Comparison of ENCODE assay signal across 20 cellular contexts in genomic region chr14:34623506-34623905, GRCh38. TPM values are rescaled to one million over a fixed set of nuclear protein-coding genes. Genes with fewer than 3 reads are reported as not detected.
DNase-seq lines count a peak whose midpoint lies in the region; ATAC-seq and TF ChIP-seq lines count a peak whose summit lies in the region.
"Had no signal": no experiment of that assay in that cellular context is flagged by ENCODE, and none has a peak within 500 bp of the region (broad histone marks: within the 10 kb centered on the region; RNA-seq: fewer than 3 reads in every experiment).

No MANE protein-coding gene starts in this region.

- H3K36me3 Mint-ChIP-seq in stimulated activated memory B cell treated with anti-CD40 and anti-IgM and Interleukin-4, amounts not matched to agents 10 μg/mL and 1 μg/mL and 100 μg/mL, for 72 hours: peaks cover 33% of the 10 kb centered on the region

- intact Hi-C loops in dorsolateral prefrontal cortex (cut with DNase I): loop anchor here in 1 of 2 donors (10.0 kb wide), 1 partner anchor 101 kb away; no protein-coding TSS in a partner anchor

- H2BK120ac ChIP-seq in trophoblast cell (ENCODE audit: insufficient read depth, low read length, poor library complexity): no peak overlapping the region

- H3K14ac ChIP-seq in trophoblast cell (ENCODE audit: low read length): no peak overlapping the region

- no peaks in the 10 kb centered on the region for H3K79me2 ChIP-seq in trophoblast cell (ENCODE audit: control insufficient read depth, insufficient read depth, low read length, poor library complexity)

- H2BK5ac ChIP-seq in trophoblast cell (ENCODE audit: low read depth, low read length, poor library complexity): no peak overlapping the region

- H2AK5ac ChIP-seq in trophoblast cell (ENCODE audit: low read length): no peak overlapping the region

- H2BK12ac ChIP-seq in trophoblast cell (ENCODE audit: low read length): no peak overlapping the region

- H4K8ac ChIP-seq in trophoblast cell (ENCODE audit: low read depth, low read length): no peak overlapping the region

- H3K9me3 ChIP-seq in trophoblast cell (ENCODE audit: insufficient read depth, low read depth, low read length): no peaks in the 10 kb centered on the region
- H3K9me3 ChIP-seq: neutrophil had no signal

- H3K18ac ChIP-seq in trophoblast cell (ENCODE audit: low read length): no peak overlapping the region

- H3K4me2 ChIP-seq in trophoblast cell (ENCODE audit: low read length): no peak overlapping the region

- H3K27ac ChIP-seq in RWPE1 (no peak overlapping the region), dorsolateral prefrontal cortex (peak overlapping the region in 58 of 59 donors; percentile 8 to 90 (median 78)), trophoblast cell (ENCODE audit: low read depth, low read length) (no peak overlapping the region)
- H3K27ac ChIP-seq: neutrophil, skin epidermis had no signal

- POLR2A ChIA-PET in RWPE1 (lab: Yijun Ruan, JAX; ENCODE audit: low non-redundant PET): interaction anchor here (0.5 kb wide), 1 partner anchor 24 kb away, joined by 10 read pairs; no protein-coding TSS in a partner anchor

- peaks cover 0 to 5% of the 10 kb centered on the region in 2 experiments for H3K4me1 ChIP-seq in trophoblast cell (ENCODE audit: control insufficient read depth in 1 of 2, insufficient read depth in 2 of 2, low read length in 2 of 2)

- no peaks in the 10 kb centered on the region for H3K79me1 ChIP-seq in trophoblast cell (ENCODE audit: low read length)

- no peak overlapping the region for H4K12ac ChIP-seq in trophoblast cell (ENCODE audit: low read depth, low read length)

- DNase-seq in ELR (ENCODE audit: low read depth) (peak; percentile 66), RWPE1 (ENCODE audit: low spot score) (peak; percentile 10), dorsolateral prefrontal cortex (no peak), NCI-H526 (lab: John Stamatoyannopoulos, UW) (no peak), trophoblast cell (no peak)
- DNase-seq: activated CD4-positive, CD25-positive, alpha-beta regulatory T cell treated with anti-CD3 and anti-CD28 coated beads, Interleukin-2, amount 50 U/mL, for 72 hours; activated CD8-positive, alpha-beta memory T cell treated with anti-CD3 and anti-CD28 coated beads for 24 hours; activated naive CD4-positive, alpha-beta T cell treated with anti-CD3 and anti-CD28 coated beads, Interleukin-2, amount 10 ng/mL, durations not matched to agents 7 days and 5 days; activated T-cell treated with anti-CD3 and anti-CD28 coated beads, Interleukin-2, amount 50 U/mL, for 24 hours; amygdala; CD8-positive, alpha-beta T cell; DMS153; Karpas-422; NCI-H1694; NCI-H510A treated with DMSO at 0.1 percent for 48 hours; stimulated activated naive B cell treated with anti-CD40 and anti-IgM and Interleukin-4, amounts not matched to agents 10 μg/mL and 1 μg/mL and 100 μg/mL, for 72 hours had no signal

- H3K4me3 ChIP-seq in dorsolateral prefrontal cortex (peak overlapping the region in 24 of 59 donors; percentile 1 to 42 (median 24)), trophoblast cell (ENCODE audit: low read depth, low read length) (no peak overlapping the region)
- H3K4me3 ChIP-seq: skin epidermis had no signal

- H4K91ac ChIP-seq in trophoblast cell (ENCODE audit: low read depth, low read length): no peak overlapping the region

- H3K9me3 Mint-ChIP-seq in stimulated activated memory B cell treated with anti-CD40 and anti-IgM and Interleukin-4, amounts not matched to agents 10 μg/mL and 1 μg/mL and 100 μg/mL, for 72 hours: no peaks in the 10 kb centered on the region
- H3K9me3 Mint-ChIP-seq: activated naive CD4-positive, alpha-beta T cell treated with anti-CD3 and anti-CD28 coated beads, Interleukin-2, amount 10 ng/mL, durations not matched to agents 7 days and 5 days; activated T-cell treated with anti-CD3 and anti-CD28 coated beads, Interleukin-2, amount 50 U/mL, for 24 hours; CD8-positive, alpha-beta T cell; stimulated activated naive B cell treated with anti-CD40 and anti-IgM and Interleukin-4, amounts not matched to agents 10 μg/mL and 1 μg/mL and 100 μg/mL, for 72 hours had no signal

- CTCF ChIA-PET in RWPE1 (lab: Yijun Ruan, JAX): no interaction called here

- H3K4me3 Mint-ChIP-seq in stimulated activated memory B cell treated with anti-CD40 and anti-IgM and Interleukin-4, amounts not matched to agents 10 μg/mL and 1 μg/mL and 100 μg/mL, for 72 hours: no peak overlapping the region
- H3K4me3 Mint-ChIP-seq: activated naive CD4-positive, alpha-beta T cell treated with anti-CD3 and anti-CD28 coated beads, Interleukin-2, amount 10 ng/mL, durations not matched to agents 7 days and 5 days; activated T-cell treated with anti-CD3 and anti-CD28 coated beads, Interleukin-2, amount 50 U/mL, for 24 hours; CD8-positive, alpha-beta T cell; stimulated activated naive B cell treated with anti-CD40 and anti-IgM and Interleukin-4, amounts not matched to agents 10 μg/mL and 1 μg/mL and 100 μg/mL, for 72 hours had no signal

- TF ChIP-seq CTCF in RWPE1 (conservative IDR thresholded peaks at IDR 0.05; ENCODE audit: low read depth) (no peak), dorsolateral prefrontal cortex (IDR thresholded peaks at IDR 0.05 in 54 of 56, conservative IDR thresholded peaks at IDR 0.05 in 2 of 56; ENCODE audit: low read depth in 1 of 56, partially characterized antibody in 56 of 56) (no peak)

- no peak for ATAC-seq in stimulated activated memory B cell treated with anti-CD40 and anti-IgM and Interleukin-4, amounts not matched to agents 10 μg/mL and 1 μg/mL and 100 μg/mL, for 72 hours
- no peak for ATAC-seq in HG03571 (IDR thresholded peaks at IDR 0.05; ENCODE audit: unreplicated experiment)
- ATAC-seq: CD8-positive, alpha-beta T cell; stimulated activated naive B cell treated with anti-CD40 and anti-IgM and Interleukin-4, amounts not matched to agents 10 μg/mL and 1 μg/mL and 100 μg/mL, for 72 hours had no signal

- H3K27me3 ChIP-seq in dorsolateral prefrontal cortex: no peaks in the 10 kb centered on the region
- H3K27me3 ChIP-seq in trophoblast cell (ENCODE audit: insufficient read depth, low read length): no peaks in the 10 kb centered on the region
- H3K27me3 ChIP-seq: neutrophil had no signal

- H2AFZ ChIP-seq in trophoblast cell (ENCODE audit: insufficient read depth, low read length, poor library complexity): no peak overlapping the region

- H3K27ac Mint-ChIP-seq in stimulated activated memory B cell treated with anti-CD40 and anti-IgM and Interleukin-4, amounts not matched to agents 10 μg/mL and 1 μg/mL and 100 μg/mL, for 72 hours: peak overlapping the region; percentile 28
- H3K27ac Mint-ChIP-seq: CD8-positive, alpha-beta T cell; stimulated activated naive B cell treated with anti-CD40 and anti-IgM and Interleukin-4, amounts not matched to agents 10 μg/mL and 1 μg/mL and 100 μg/mL, for 72 hours had no signal

- peaks cover 2 to 7% of the 10 kb centered on the region in 2 experiments for H3K36me3 ChIP-seq in trophoblast cell (ENCODE audit: control insufficient read depth in 1 of 2, insufficient read depth in 2 of 2, low read length in 2 of 2)

- no CpG with 5 or more reads among the region's 3 CpGs for WGBS in trophoblast cell (ENCODE audit: extremely low coverage, insufficient coverage, insufficient read length)

- H3K9ac ChIP-seq in trophoblast cell (ENCODE audit: low read length): no peak overlapping the region

- peaks cover 27% of the 10 kb centered on the region for H3K4me1 Mint-ChIP-seq in stimulated activated memory B cell treated with anti-CD40 and anti-IgM and Interleukin-4, amounts not matched to agents 10 μg/mL and 1 μg/mL and 100 μg/mL, for 72 hours

- no peaks in the 10 kb centered on the region for H3K27me3 Mint-ChIP-seq in stimulated activated memory B cell treated with anti-CD40 and anti-IgM and Interleukin-4, amounts not matched to agents 10 μg/mL and 1 μg/mL and 100 μg/mL, for 72 hours
- H3K27me3 Mint-ChIP-seq: activated naive CD4-positive, alpha-beta T cell treated with anti-CD3 and anti-CD28 coated beads, Interleukin-2, amount 10 ng/mL, durations not matched to agents 7 days and 5 days; activated T-cell treated with anti-CD3 and anti-CD28 coated beads, Interleukin-2, amount 50 U/mL, for 24 hours; stimulated activated naive B cell treated with anti-CD40 and anti-IgM and Interleukin-4, amounts not matched to agents 10 μg/mL and 1 μg/mL and 100 μg/mL, for 72 hours had no signal

- H3K23ac ChIP-seq in trophoblast cell (ENCODE audit: low read length): no peak overlapping the region

- no peak overlapping the region for H3K4ac ChIP-seq in trophoblast cell (ENCODE audit: low read depth, low read length)

RNA-seq across cellular contexts. Expression of gene SNX6, which starts 6.4 kb away (rescaled TPM):
- total RNA-seq in dorsolateral prefrontal cortex: 10 to 100 TPM; 34.3 to 83.7 (median 49.3) TPM
- polyA plus RNA-seq in trophoblast cell (2013): 69.9 and 73.3 TPM in 2 replicates

Comparison
In these comparisons a context has a peak if more than half of its experiments do, and no peak if none do; other contexts are left out.
1. DNase-seq: peak in ELR (single experiment) and RWPE1 (single experiment); none in dorsolateral prefrontal cortex (0 of 10), NCI-H526 (0 of 2) and trophoblast cell (0 of 2).
2. H3K27ac ChIP-seq: peak in dorsolateral prefrontal cortex (58 of 59); none in RWPE1 (single experiment) and trophoblast cell (single experiment).